In the genomic region with DNA sequence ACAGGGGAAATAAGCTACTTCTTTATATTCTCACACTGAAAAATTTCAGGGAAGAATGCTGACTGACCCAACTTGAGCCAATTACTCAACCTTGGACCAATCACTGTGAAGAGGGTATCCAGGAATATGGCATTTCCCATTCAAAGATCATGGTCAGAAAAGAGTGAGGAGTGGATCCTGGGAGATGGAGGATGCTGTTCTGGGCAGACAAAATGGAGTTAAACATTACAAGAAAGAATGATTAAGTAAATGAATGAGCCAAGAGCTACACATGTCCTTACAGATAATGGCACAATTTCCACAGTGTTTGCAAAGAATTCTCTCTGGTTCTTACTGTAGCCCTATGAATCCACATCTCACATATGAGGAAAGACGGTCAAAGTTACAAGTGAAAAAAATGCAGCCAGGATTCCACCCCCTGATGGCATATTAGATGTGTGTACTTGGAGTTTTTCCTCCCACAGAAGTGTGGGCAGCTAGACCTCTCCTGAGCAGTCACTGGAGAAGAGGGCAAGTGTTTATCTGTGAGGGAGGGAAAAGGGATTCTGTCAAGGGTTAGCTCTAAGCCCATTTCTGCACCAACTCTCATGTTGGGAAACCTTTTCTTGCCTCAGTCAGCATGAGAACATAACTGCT, we compare ENCODE assay signal across 32 cellular contexts. TPM values are rescaled to one million over a fixed set of nuclear protein-coding genes. Genes with fewer than 3 reads are reported as not detected.
DNase-seq lines count a peak whose midpoint lies in the region; ATAC-seq, FAIRE-seq and TF ChIP-seq lines count a peak whose summit lies in the region.
"Had no signal": no experiment of that assay in that cellular context is flagged by ENCODE, and none has a peak within 500 bp of the region (broad histone marks: within the 10 kb centered on the region; RNA-seq: fewer than 3 reads in every experiment).

No MANE protein-coding gene starts in this region.

- no peaks in the 10 kb centered on the region for H3K9me3 ChIP-seq in A549
- H3K9me3 ChIP-seq in IMR-90 (ENCODE audit: control insufficient read depth, insufficient read depth, low read length) = no peaks in the 10 kb centered on the region
- H3K9me3 ChIP-seq: body of pancreas, gastroesophageal sphincter, MG63 had no signal

- in situ Hi-C loops in IMR-90 (cut with MboI; ENCODE audit: low sequenced_read_pairs) = no loop called here

- H3K4me3 ChIP-seq in A549 (no peak overlapping the region), IMR-90 (ENCODE audit: insufficient read depth, low read depth, low read length) (no peak overlapping the region)
- H3K4me3 ChIP-seq: body of pancreas, dorsolateral prefrontal cortex, gastroesophageal sphincter, MG63, neural progenitor cell had no signal

- no peak overlapping the region for H2AFZ ChIP-seq in IMR-90 (replicated peaks; ENCODE audit: low read length, poor library complexity)
- H2AFZ ChIP-seq: neural progenitor cell had no signal

- no peaks in the 10 kb centered on the region for H3K27me3 ChIP-seq in IMR-90 (ENCODE audit: control insufficient read depth, insufficient read depth, low read length)
- H3K27me3 ChIP-seq: body of pancreas, dorsolateral prefrontal cortex, gastroesophageal sphincter, MG63, neural progenitor cell had no signal

- CTCF ChIA-PET in A549 (lab: Yijun Ruan, JAX) = interaction anchor here (0.8 to 2.8 kb wide), 5 partner anchors 9 to 32 kb away, joined by 3 to 12 read pairs (median 4); no protein-coding TSS in a partner anchor
- CTCF ChIA-PET in IMR-90 (lab: Yijun Ruan, JAX) = no interaction called here

- peak overlapping the region; percentile 93; the same call in 1 of the 3 replicates for H2BK15ac ChIP-seq in IMR-90 (ENCODE audit: low read depth, low read length)

- peak overlapping the region; percentile 90 for H3K14ac ChIP-seq in IMR-90 (replicated peaks; ENCODE audit: low read depth, low read length)

- no peak overlapping the region for H3K56ac ChIP-seq in IMR-90 (ENCODE audit: extremely low read depth, insufficient read depth, low read length)

- peak overlapping the region; percentile 34 for H2AK9ac ChIP-seq in IMR-90 (replicated peaks; ENCODE audit: low read depth, low read length, poor library complexity)

- H2BK5ac ChIP-seq in IMR-90 (ENCODE audit: low read depth, low read length, poor library complexity, severe bottlenecking) = peak overlapping the region; percentile 80

- TF ChIP-seq POLR2A in A549 (IDR thresholded peaks at IDR 0.05; ENCODE audit: low read length) (no peak), IMR-90 (IDR thresholded peaks at IDR 0.05; ENCODE audit: low read depth, low read length) (no peak)

- H4K91ac ChIP-seq in IMR-90 (ENCODE audit: insufficient read depth, low read depth, low read length) = peak overlapping the region; percentile 76

- H3K4ac ChIP-seq in IMR-90 (ENCODE audit: low read depth, low read length) = peak overlapping the region; percentile 92

- FAIRE-seq in A549 (lab: Jason Lieb, UNC) = no peak
- FAIRE-seq: GM19239 had no signal

- no peak for TF ChIP-seq EP300 in A549 (IDR thresholded peaks at IDR 0.05)

- dilution Hi-C loops in IMR-90 (cut with HindIII; ENCODE audit: low sequenced_read_pairs, unreplicated experiment) = no loop called here

- BruUV-seq in IMR-90 (replicated peaks; lab: Mats Ljungman, UMichigan) = no TSS peak

- H3K4me1 ChIP-seq in A549 = peaks cover 37% of the 10 kb centered on the region
- peaks cover 26% of the 10 kb centered on the region for H3K4me1 ChIP-seq in IMR-90 (ENCODE audit: control insufficient read depth, insufficient read depth, low read length)
- H3K4me1 ChIP-seq: neural progenitor cell had no signal

- TF ChIP-seq CTCF in A549 (IDR thresholded peaks at IDR 0.05) (no peak), IMR-90 (conservative IDR thresholded peaks at IDR 0.05; ENCODE audit: low read depth, low read length) (no peak), omental fat pad (IDR thresholded peaks at IDR 0.05) (no peak)

- H3K23ac ChIP-seq in IMR-90 (ENCODE audit: low read depth, low read length) = peak overlapping the region; percentile 29; the same call in 1 of the 2 replicates

- intact Hi-C loops in IMR-90 (cut with micrococcal nuclease) = no loop called here

- TF ChIP-seq RAD21 in A549 (conservative IDR thresholded peaks at IDR 0.05 in 1 of 2, IDR thresholded peaks at IDR 0.05 in 1 of 2) = no peak
- no peak for TF ChIP-seq RAD21 in IMR-90 (IDR thresholded peaks at IDR 0.05; ENCODE audit: low read length)

- WGBS in A549 (ENCODE audit: missing lambda C conversion rate) = 79% methylated on average over 1 of the region's 1 CpG
- WGBS in IMR-90 (ENCODE audit: extremely low coverage in 2 of 2, insufficient read length in 1 of 2), 2 experiments = no CpG with 5 or more reads among the region's 1 CpG

- peak overlapping the region; percentile 89; the same call in 1 of the 2 replicates for H3K18ac ChIP-seq in IMR-90 (ENCODE audit: low read depth, low read length)

- no peaks in the 10 kb centered on the region for H4K20me1 ChIP-seq in IMR-90 (ENCODE audit: insufficient read depth, low read length)

- H4K8ac ChIP-seq in IMR-90 (ENCODE audit: low read depth in 2 of 2, low read length in 2 of 2) = peak overlapping the region; percentile 25 to 84; a peak in 3 of 4 replicates

- DNase-seq in A549 (ENCODE audit: low read depth in 1 of 2, low spot score in 1 of 2) (no peak), IMR-90 (no peak), fibroblast of gingiva (ENCODE audit: low read depth) (peak; percentile 46), omental fat pad (ENCODE audit: low spot score) (no peak), NCI-H345 treated with DMSO at 0.1 percent for 48 hours (lab: John Stamatoyannopoulos, UW; ENCODE audit: unreplicated experiment) (no peak), SW 1271 (lab: John Stamatoyannopoulos, UW) (no peak), amygdala (lab: John Stamatoyannopoulos, UW) (no peak), NCI-H69 (lab: John Stamatoyannopoulos, UW) (no peak)
- DNase-seq: activated CD4-positive, alpha-beta T cell treated with anti-CD3 and anti-CD28 coated beads, Interleukin-2, amount 50 U/mL, for 1 hour; activated CD4-positive, CD25-positive, alpha-beta regulatory T cell; activated gamma-delta T cell; activated T-cell treated with anti-CD3 and anti-CD28 coated beads, Interleukin-2, amount 50 U/mL, for 24 hours; AML-193; body of pancreas; CD4-positive, alpha-beta memory T cell; cerebellar nuclear complex; GOT3; hippocampal formation; MG63; NCI-H187; NCI-H510A; OCI-M1; stimulated activated CD4-positive, alpha-beta T cell treated with anti-CD3 and anti-CD28 coated beads, Interleukin-15, amount 100 ng/mL, for 24 hours; substantia nigra had no signal

- peak overlapping the region; percentile 95 for H2BK120ac ChIP-seq in IMR-90 (ENCODE audit: low read depth, low read length)

- H3K27ac ChIP-seq in A549 (peak overlapping the region; percentile 57 to 100), IMR-90 (ENCODE audit: insufficient read depth, low read length) (no peak overlapping the region)
- H3K27ac ChIP-seq: body of pancreas, dorsolateral prefrontal cortex, neural progenitor cell had no signal

- ATAC-seq in A549 (no peak), IMR-90 (ENCODE audit: low read depth) (peak; percentile 21), omental fat pad (ENCODE audit: low FRiP score) (peak; percentile 79)
- ATAC-seq: body of pancreas; gastroesophageal sphincter; left lobe of liver; sciatic nerve; stimulated activated effector memory CD8-positive, alpha-beta T cell treated with anti-CD3 and anti-CD28 coated beads, Interleukin-12 subunit alpha, Interleukin-12 subunit beta, amount 100 ng/mL, for 72 hours had no signal

- peaks cover 0 to 3% of the 10 kb centered on the region in 2 experiments; a peak in 1 of 4 replicates for H3K79me1 ChIP-seq in IMR-90 (ENCODE audit: low read depth in 1 of 2, low read length in 2 of 2)

- POLR2A ChIA-PET in A549 (lab: Yijun Ruan, JAX) = no interaction called here
- POLR2A ChIA-PET in IMR-90 (lab: Charles Lee; ENCODE audit: unreplicated experiment) = no interaction called here

- no peaks in the 10 kb centered on the region for H3K36me3 ChIP-seq in IMR-90 (ENCODE audit: control insufficient read depth, insufficient read depth, low read length)
- H3K36me3 ChIP-seq: gastroesophageal sphincter, MG63, neural progenitor cell had no signal

- no peak overlapping the region for H3K9ac ChIP-seq in IMR-90 (ENCODE audit: low read depth, low read length)
- H3K9ac ChIP-seq: neural progenitor cell had no signal

- peak overlapping the region; percentile 84 for H2BK20ac ChIP-seq in IMR-90 (ENCODE audit: low read depth, low read length)

- peak overlapping the region; percentile 1; the same call in 1 of the 3 replicates for H3K4me2 ChIP-seq in A549
- no peak overlapping the region for H3K4me2 ChIP-seq in IMR-90 (ENCODE audit: low read depth, low read length)
- H3K4me2 ChIP-seq: neural progenitor cell had no signal

- peak overlapping the region; percentile 98 for H2AK5ac ChIP-seq in IMR-90 (ENCODE audit: low read depth, low read length)

- peak overlapping the region; percentile 98 for H4K5ac ChIP-seq in IMR-90 (ENCODE audit: low read depth, low read length)

- peaks cover 19% of the 10 kb centered on the region for H3K9me1 ChIP-seq in IMR-90 (ENCODE audit: insufficient read depth, low read length)

TF ChIP-seq in A549, 52 proteins besides CTCF, POLR2A, EP300 and RAD21 (continues in another document):
- TF ChIP-seq SMC3 (IDR thresholded peaks at IDR 0.05) (no peak), NFE2L2 (conservative IDR thresholded peaks at IDR 0.05; ENCODE audit: low read length) (no peak), JUN (IDR thresholded peaks at IDR 0.05) (no peak), CEBPB (IDR thresholded peaks at IDR 0.05) (no peak), GATA3 (IDR thresholded peaks at IDR 0.05; ENCODE audit: borderline replicate concordance) (no peak), RFX5 (IDR thresholded peaks at IDR 0.05) (no peak), ZC3H11A (IDR thresholded peaks at IDR 0.05) (no peak)

TF ChIP-seq in IMR-90, 13 proteins besides CTCF, POLR2A, EP300 and RAD21 (continues in another document):
- TF ChIP-seq MAZ (IDR thresholded peaks at IDR 0.05; ENCODE audit: borderline replicate concordance, low read depth, low read length) = no peak
- TF ChIP-seq RFX5 (IDR thresholded peaks at IDR 0.05; ENCODE audit: low read depth, low read length) = no peak
- TF ChIP-seq SMC3 (IDR thresholded peaks at IDR 0.05; ENCODE audit: low read depth, low read length) = no peak
- TF ChIP-seq BHLHE40 (IDR thresholded peaks at IDR 0.05; ENCODE audit: low read depth, low read length) = no peak
- TF ChIP-seq MAFK (IDR thresholded peaks at IDR 0.05; ENCODE audit: low read depth, low read length) = no peak
- TF ChIP-seq CHD1 (IDR thresholded peaks at IDR 0.05; ENCODE audit: low read depth, low read length) = no peak

RNA-seq across cellular contexts. Expression of gene AMOTL2, which starts 33.8 kb away (rescaled TPM):
- polyA plus RNA-seq in A549 (2011; rRNA removed) (36.3 and 44.1 TPM in 2 replicates), A549 (2017; fragmentation: RNase III; extraction: RNeasy Plus Mini Kit Qiagen cat#74134 plus additional on column Dnase treatment) (40.7 to 49.4 TPM (median 41.1 TPM) in 3 replicates), IMR-90 (2012; rRNA removed) (176 and 230 TPM in 2 replicates)
- 70.4 and 95.3 TPM in 2 replicates for polyA plus RNA-seq in A549 (2012; cell fraction: cytosol; rRNA removed)
- 144 and 160 TPM in 2 replicates for polyA plus RNA-seq in A549 (2012; cell fraction: nucleus; rRNA removed)
- polyA minus RNA-seq in A549 (2011; rRNA and poly(A)+ RNA removed) = 48.6 and 69.1 TPM in 2 replicates
- total RNA-seq in IMR-90 (2012; rRNA removed) (162 and 172 TPM in 2 replicates), omental fat pad (100 to 1,000 TPM in 3 of 4 donors, 10 to 100 TPM in 1; 99.0 to 201 (median 158) TPM)
- polyA plus RNA-seq in IMR-90 (2012; cell fraction: cytosol; rRNA removed) = 168 and 220 TPM in 2 replicates
- polyA plus RNA-seq in IMR-90 (2012; cell fraction: nucleus; rRNA removed; ENCODE audit: low replicate concordance) = 530 and 567 TPM in 2 replicates
- total RNA-seq: T-helper 1 cell treated with Interleukin-12 subunit alpha and Interleukin-12 subunit beta and Interleukin-4 antibody, amounts not matched to agents 30 ng/mL and 1 ng/mL, for 36 hours had no signal

Comparison
In these comparisons a context has a peak if more than half of its experiments do, and no peak if none do; other contexts are left out.
1. ATAC-seq: peak in IMR-90 (single experiment) and omental fat pad (single experiment); none in A549 (0 of 2).